21 cellular contexts compared by ENCODE assay signal in the genomic region with DNA sequence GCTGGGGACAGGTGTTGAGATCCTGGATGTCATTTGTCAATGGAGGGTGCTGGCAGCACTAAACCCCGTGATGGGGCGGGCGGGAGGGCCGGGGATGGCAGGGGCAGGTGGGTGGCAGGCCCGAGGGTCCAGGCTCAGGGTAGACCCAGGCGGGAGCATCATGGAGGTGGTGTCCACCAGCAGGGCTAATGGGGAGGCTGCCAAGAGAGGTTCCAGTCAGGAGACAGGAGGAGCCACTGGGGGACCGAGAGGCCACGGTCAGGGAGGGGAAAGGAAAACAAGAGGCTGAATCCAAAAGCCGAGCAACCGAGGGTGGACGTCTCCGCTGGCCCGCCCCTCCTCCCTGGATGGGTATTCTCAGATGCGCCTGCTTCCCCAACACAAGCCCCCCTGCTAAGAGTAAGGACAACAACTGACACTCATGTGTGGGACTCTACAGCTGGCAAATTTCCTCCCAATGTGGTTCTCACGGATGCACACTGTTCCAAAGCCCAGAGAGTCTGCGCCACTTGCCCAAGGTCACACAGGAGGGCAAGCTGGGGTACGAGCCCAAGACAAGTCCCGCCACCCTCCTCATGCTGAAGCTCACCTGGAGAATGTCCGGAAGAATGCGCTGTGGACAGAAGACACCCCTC.
DNase-seq lines count a peak whose midpoint lies in the region; ATAC-seq, FAIRE-seq and TF ChIP-seq lines count a peak whose summit lies in the region.
"Had no signal": no experiment of that assay in that cellular context is flagged by ENCODE, and none has a peak within 500 bp of the region (broad histone marks: within the 10 kb centered on the region; RNA-seq: fewer than 3 reads in every experiment).

No MANE protein-coding gene starts in this region.

- BruUV-seq in HepG2 (replicated peaks; lab: Mats Ljungman, UMichigan): no TSS peak

- H3K27ac ChIP-seq in HepG2 (ENCODE audit: extremely low read length, insufficient read depth, low read length) (no peak overlapping the region), stomach (no peak overlapping the region)
- H3K27ac ChIP-seq: body of pancreas, heart right ventricle had no signal

- FAIRE-seq in HepG2 (lab: Jason Lieb, UNC) (no peak), GM19239 (lab: Jason Lieb, UNC) (no peak)

- TF ChIP-seq RAD21 in HepG2 (CRISPR knock-in tag; IDR thresholded peaks at IDR 0.05): no peak

- H3K9ac ChIP-seq in HepG2 (ENCODE audit: insufficient read depth, low read depth, low read length): no peak overlapping the region

- TF ChIP-seq EP300 in HepG2 (IDR thresholded peaks at IDR 0.05; ENCODE audit: low read depth in 2 of 2, low read length in 2 of 2): no peak
- TF ChIP-seq EP300 in HepG2 (CRISPR knock-in tag; IDR thresholded peaks at IDR 0.05; ENCODE audit: borderline replicate concordance): no peak
- no peak for TF ChIP-seq EP300 in stomach (IDR thresholded peaks at IDR 0.05)

- in situ Hi-C loops in HepG2 (cut with HindIII; ENCODE audit: extremely low pct_ligation_motif_present, low pct_unique_long_range_greater_than_20kb): no loop called here

- intact Hi-C loops in HepG2 (cut with micrococcal nuclease; ENCODE audit: unreplicated experiment): no loop called here
- intact Hi-C loops in stomach (cut with DNase I; ENCODE audit: low total_unique reads): no loop called here

- H3K79me2 ChIP-seq in HepG2 (ENCODE audit: insufficient read depth, low read length): no peaks in the 10 kb centered on the region

- H3K9me3 ChIP-seq in HepG2 (ENCODE audit: low read length) (no peaks in the 10 kb centered on the region), stomach (peaks cover 0 to under 1% (median 0%) of the 10 kb centered on the region in 4 donors)
- H3K9me3 ChIP-seq: body of pancreas, HAP-1, heart right ventricle had no signal

- peak; percentile 7 for DNase-seq in 8988T
- peak; percentile 58 for DNase-seq in H7
- no peak for DNase-seq in HepG2 (ENCODE audit: low spot score)
- DNase-seq in stomach: peak; percentile 16
- DNase-seq in GM19239 (ENCODE audit: insufficient read length, low spot score): no peak
- no peak for DNase-seq in glomerular visceral epithelial cell (ENCODE audit: extremely low spot score)
- no peak for DNase-seq in UCSD-AML1 (lab: John Stamatoyannopoulos, UW; ENCODE audit: unreplicated experiment)
- DNase-seq: activated CD4-positive, alpha-beta T cell treated with anti-CD3 and anti-CD28 coated beads, Interleukin-2, amount 10 ng/mL, durations not matched to agents 7 days and 5 days; activated CD8-positive, alpha-beta memory T cell treated with anti-CD3 and anti-CD28 coated beads, Interleukin-2, amount 50 U/mL, for 4 hours; activated gamma-delta T cell; effector CD4-positive, alpha-beta T cell; EL; erythroblast; heart right ventricle; NCI-H1092 treated with DMSO at 0.1 percent for 48 hours; NCI-H187 treated with DMSO at 0.1 percent for 48 hours; NCI-H2227 treated with DMSO at 0.1 percent for 48 hours; NCI-H748 treated with DMSO at 0.1 percent for 48 hours; RPMI8226 had no signal

- H3K4me2 ChIP-seq in HepG2 (ENCODE audit: low read depth, low read length): no peak overlapping the region

- POLR2A ChIA-PET in HepG2 (lab: Yijun Ruan, JAX): no interaction called here

- 10% methylated on average over 13 of the region's 20 CpGs for WGBS in HepG2 (ENCODE audit: low lambda C conversion rate)
- WGBS in stomach, 5 donors: 43 to 49% (median 47%) methylated on average over 17 to 20 of the region's 20 CpGs

- TF ChIP-seq POLR2A in HepG2 (IDR thresholded peaks at IDR 0.05; ENCODE audit: insufficient read depth in 1 of 2, low read depth in 2 of 2, low read length in 2 of 2) (no peak), stomach (IDR thresholded peaks at IDR 0.05) (no peak)

- H3K4me3 ChIP-seq in H7 (ENCODE audit: insufficient read depth, low read depth, low read length): no peak overlapping the region
- no peak overlapping the region for H3K4me3 ChIP-seq in HepG2 (replicated peaks in 1 of 3; ENCODE audit: insufficient read depth in 1 of 3, low read depth in 2 of 3, low read length in 3 of 3)
- H3K4me3 ChIP-seq in stomach: no peak overlapping the region
- H3K4me3 ChIP-seq: body of pancreas, HAP-1, heart right ventricle had no signal

- no peak overlapping the region for H2AFZ ChIP-seq in HepG2 (ENCODE audit: low read length)

- H3K27me3 ChIP-seq in H7 (ENCODE audit: control insufficient read depth, insufficient read depth, low read length) (0 out of 2 replicates have a peak, but pooled peaks cover under 1% of the 10 kb centered on the region), HepG2 (ENCODE audit: control insufficient read depth in 1 of 2, insufficient read depth in 2 of 2, low read length in 2 of 2) (peaks cover 9 to 58% of the 10 kb centered on the region in 2 experiments), stomach (peaks cover 0 to 66% (median 27%) of the 10 kb centered on the region in 3 donors)

- no peak for ATAC-seq in HepG2
- ATAC-seq: body of pancreas had no signal

- H3K4me1 ChIP-seq in HepG2 (ENCODE audit: insufficient read depth, low read length) (no peaks in the 10 kb centered on the region), stomach (peaks cover 0 to 9% (median 3%) of the 10 kb centered on the region in 4 donors)
- H3K4me1 ChIP-seq: HAP-1, heart right ventricle had no signal

- CTCF ChIA-PET in HepG2 (lab: Yijun Ruan, JAX; ENCODE audit: low intra/inter-chr PET ratio, low total read pairs): no interaction called here

- H4K20me1 ChIP-seq in HepG2 (ENCODE audit: insufficient read depth, low read length): no peaks in the 10 kb centered on the region

- TF ChIP-seq CTCF in HepG2 (CRISPR knock-in tag; IDR thresholded peaks at IDR 0.05) (no peak), stomach (IDR thresholded peaks at IDR 0.05) (no peak)

- no peaks in the 10 kb centered on the region for H3K36me3 ChIP-seq in H7 (replicated peaks; ENCODE audit: control insufficient read depth, insufficient read depth, low read length)
- H3K36me3 ChIP-seq in HepG2 (replicated peaks in 1 of 2; ENCODE audit: control insufficient read depth in 1 of 2, insufficient read depth in 2 of 2, low read length in 2 of 2): no peaks in the 10 kb centered on the region
- H3K36me3 ChIP-seq in stomach: no peaks in the 10 kb centered on the region
- H3K36me3 ChIP-seq: HAP-1, heart right ventricle had no signal

TF ChIP-seq in HepG2, 621 proteins besides CTCF, POLR2A, EP300 and RAD21:
- TF ChIP-seq ZNF768 (CRISPR knock-in tag; IDR thresholded peaks at IDR 0.05) (peak; percentile 86), ZNF337 (CRISPR knock-in tag; IDR thresholded peaks at IDR 0.05; ENCODE audit: borderline replicate concordance, low read depth) (no peak), ZFP82 (CRISPR knock-in tag; IDR thresholded peaks at IDR 0.05; ENCODE audit: borderline replicate concordance) (no peak), CAMTA2 (CRISPR knock-in tag; IDR thresholded peaks at IDR 0.05; ENCODE audit: borderline replicate concordance) (no peak)
TF ChIP-seq in HepG2: peak in this region for 1.

Comparison
In these comparisons a context has a peak if more than half of its experiments do, and no peak if none do; other contexts are left out.
1. DNase-seq: peak in 8988T (single experiment), H7 (single experiment) and stomach (single experiment); none in HepG2 (single experiment), GM19239 (single experiment), glomerular visceral epithelial cell (single experiment) and UCSD-AML1 (single experiment).